In genomic region chr5:153704110-153704509, GRCh38 we compare ENCODE assay signal across 14 cellular contexts.
A peak's percentile ranks its signal among the peaks of the same experiment; 100 is the strongest.
DNase-seq lines count a peak whose midpoint lies in the region; ATAC-seq, FAIRE-seq and TF ChIP-seq lines count a peak whose summit lies in the region.
"Had no signal": no experiment of that assay in that cellular context is flagged by ENCODE, and none has a peak within 500 bp of the region (broad histone marks: within the 10 kb centered on the region; RNA-seq: fewer than 3 reads in every experiment).

No MANE protein-coding gene starts in this region.

- no peak for TF ChIP-seq POLR2A in heart left ventricle (IDR thresholded peaks at IDR 0.05)

- intact Hi-C loops in heart left ventricle (cut with DNase I) = no loop called here
- intact Hi-C loops in cardiac septum (cut with DNase I) = loop anchor here (5.0 kb wide), 1 partner anchor 77 kb away; no protein-coding TSS in a partner anchor

- H3K27me3 ChIP-seq in heart left ventricle (no peaks in the 10 kb centered on the region), bronchial epithelial cell (ENCODE audit: control insufficient read depth, insufficient read depth, low read length) (no peaks in the 10 kb centered on the region)
- H3K27me3 ChIP-seq: BLaER1 treated with 17β-estradiol and CSF1 and Interleukin-3, amounts not matched to agents 10 nM and 100 nM had no signal

- TF ChIP-seq CTCF in heart left ventricle (IDR thresholded peaks at IDR 0.05) = no peak
- no peak for TF ChIP-seq CTCF in bronchial epithelial cell (IDR thresholded peaks at IDR 0.05; ENCODE audit: insufficient read depth, low read length, severe bottlenecking)

- no peaks in the 10 kb centered on the region for H3K9me3 ChIP-seq in heart left ventricle

- no peak overlapping the region for H3K4me3 ChIP-seq in heart left ventricle
- H3K4me3 ChIP-seq in bronchial epithelial cell (ENCODE audit: low read depth, low read length) = no peak overlapping the region
- H3K4me3 ChIP-seq: BLaER1 treated with 17β-estradiol and CSF1 and Interleukin-3, amounts not matched to agents 10 nM and 100 nM; GM12878 had no signal

- no peak for FAIRE-seq in bronchial epithelial cell (lab: Jason Lieb, UNC)
- FAIRE-seq: GM12878, H1, HTR-8/SVneo had no signal

- H3K36me3 ChIP-seq in heart left ventricle (no peaks in the 10 kb centered on the region), bronchial epithelial cell (ENCODE audit: control insufficient read depth, insufficient read depth, low read length) (no peaks in the 10 kb centered on the region)
- H3K36me3 ChIP-seq: BLaER1 treated with 17β-estradiol and CSF1 and Interleukin-3, amounts not matched to agents 10 nM and 100 nM had no signal

- DNase-seq in heart left ventricle = peak in 2 of 5 donors; percentile 15 to 30
- DNase-seq in cardiac septum (ENCODE audit: low spot score) = no peak
- peak; percentile 7 for DNase-seq in NCI-H446 treated with DMSO at 0.1 percent for 48 hours (lab: John Stamatoyannopoulos, UW)
- DNase-seq in bronchial epithelial cell (ENCODE audit: low read depth) = peak; percentile 28
- no peak for DNase-seq in effector CD8-positive, alpha-beta T cell (lab: John Stamatoyannopoulos, UW)
- DNase-seq: Calu3; CD8-positive, alpha-beta T cell; DMS79 treated with DMSO at 0.1 percent for 48 hours; H9 had no signal

- no peak overlapping the region for H3K27ac ChIP-seq in heart left ventricle
- H3K27ac ChIP-seq: BLaER1 treated with 17β-estradiol and CSF1 and Interleukin-3, amounts not matched to agents 10 nM and 100 nM had no signal

- H3K4me1 ChIP-seq in heart left ventricle = no peaks in the 10 kb centered on the region

- ATAC-seq in heart left ventricle (peak; percentile 58 to 93 (median 68)), SK-N-SH treated with all-trans-retinoic acid at 6 μM for 48 hours (no peak)
- ATAC-seq: CD8-positive, alpha-beta T cell; GM12878 had no signal

TF ChIP-seq in SK-N-SH treated with all-trans-retinoic acid at 6 μM for 48 hours, 23 proteins besides CTCF, POLR2A, EP300 and RAD21:
- no peak for TF ChIP-seq TSHZ2 (CRISPR knock-in tag; IDR thresholded peaks at IDR 0.05)
- no peak for TF ChIP-seq ISL1 (CRISPR knock-in tag; IDR thresholded peaks at IDR 0.05)
- TF ChIP-seq ZFP30 (CRISPR knock-in tag; IDR thresholded peaks at IDR 0.05) = no peak
- no peak for TF ChIP-seq PATZ1 (CRISPR knock-in tag; IDR thresholded peaks at IDR 0.05; ENCODE audit: borderline replicate concordance)
- no peak for TF ChIP-seq ESRRG (CRISPR knock-in tag; IDR thresholded peaks at IDR 0.05)
- no peak for TF ChIP-seq ZFP3 (CRISPR knock-in tag; IDR thresholded peaks at IDR 0.05)
- TF ChIP-seq CSRNP3 (CRISPR knock-in tag; IDR thresholded peaks at IDR 0.05) = no peak
- no peak for TF ChIP-seq TOX (CRISPR knock-in tag; IDR thresholded peaks at IDR 0.05; ENCODE audit: borderline replicate concordance)
- TF ChIP-seq POU6F1 (CRISPR knock-in tag; IDR thresholded peaks at IDR 0.05; ENCODE audit: borderline replicate concordance, low read depth) = no peak
- no peak for TF ChIP-seq ZNF565 (CRISPR knock-in tag; conservative IDR thresholded peaks at IDR 0.05; ENCODE audit: low read depth)
- TF ChIP-seq SNAI2 (CRISPR knock-in tag; IDR thresholded peaks at IDR 0.05) = no peak
- TF ChIP-seq ZNF70 (CRISPR knock-in tag; IDR thresholded peaks at IDR 0.05) = no peak
- TF ChIP-seq PPARA (CRISPR knock-in tag; IDR thresholded peaks at IDR 0.05; ENCODE audit: borderline replicate concordance) = no peak
- TF ChIP-seq CSDC2 (CRISPR knock-in tag; IDR thresholded peaks at IDR 0.05) = no peak

Comparison
In these comparisons a context has a peak if more than half of its experiments do, and no peak if none do; other contexts are left out.
1. DNase-seq: peak in NCI-H446 treated with DMSO at 0.1 percent for 48 hours (single experiment) and bronchial epithelial cell (single experiment); none in cardiac septum (single experiment) and effector CD8-positive, alpha-beta T cell (single experiment).